In genomic region chr19:23391239-23391638, GRCh38 we compare ENCODE assay signal across 29 cellular contexts. TPM values are rescaled to one million over a fixed set of nuclear protein-coding genes. Genes with fewer than 3 reads are reported as not detected.
DNase-seq lines count a peak whose midpoint lies in the region; ATAC-seq and TF ChIP-seq lines count a peak whose summit lies in the region.
"Had no signal": no experiment of that assay in that cellular context is flagged by ENCODE, and none has a peak within 500 bp of the region (broad histone marks: within the 10 kb centered on the region; RNA-seq: fewer than 3 reads in every experiment).

No MANE protein-coding gene starts in this region.

- CTCF ChIA-PET in OCI-LY7 (lab: Charles Lee; ENCODE audit: unreplicated experiment): no interaction called here

- H3K4me1 ChIP-seq in CD4-positive, CD25-positive, alpha-beta regulatory T cell (ENCODE audit: control insufficient read depth, insufficient read depth, low read length, poor library complexity, severe bottlenecking): peaks cover 29% of the 10 kb centered on the region
- peaks cover 14% of the 10 kb centered on the region for H3K4me1 ChIP-seq in OCI-LY7 (ENCODE audit: insufficient read depth, low read length, poor library complexity, severe bottlenecking)

- peak overlapping the region in 1 of 3 donors; percentile 83 for H3K27ac Mint-ChIP-seq in CD4-positive, CD25-positive, alpha-beta regulatory T cell
- H3K27ac Mint-ChIP-seq in effector memory CD8-positive, alpha-beta T cell: peak overlapping the region; percentile 15 to 36
- peak overlapping the region; percentile 16 to 35 for H3K27ac Mint-ChIP-seq in natural killer cell treated with Interleukin-12 subunit alpha and Interleukin-12 subunit beta and Interleukin-15 and Interleukin-18, amount 100 ng/mL, for 72 hours
- H3K27ac Mint-ChIP-seq: activated CD8-positive, alpha-beta T cell treated with anti-CD3 and anti-CD28 coated beads, Interleukin-2, amount 10 ng/mL, durations not matched to agents 7 days and 5 days; activated naive CD4-positive, alpha-beta T cell treated with anti-CD3 and anti-CD28 coated beads for 36 hours had no signal

- H3K36me3 ChIP-seq in CD4-positive, CD25-positive, alpha-beta regulatory T cell (ENCODE audit: control insufficient read depth, insufficient read depth, low read length): peaks cover 36% of the 10 kb centered on the region
- H3K36me3 ChIP-seq in OCI-LY7 (ENCODE audit: insufficient read depth, low read length): peaks cover 78% of the 10 kb centered on the region
- H3K36me3 ChIP-seq: ovary had no signal

- peaks cover 0 to 32% (median 14%) of the 10 kb centered on the region in 7 donors for H3K9me3 Mint-ChIP-seq in CD4-positive, CD25-positive, alpha-beta regulatory T cell
- H3K9me3 Mint-ChIP-seq in effector memory CD8-positive, alpha-beta T cell: no peaks in the 10 kb centered on the region
- no peaks in the 10 kb centered on the region for H3K9me3 Mint-ChIP-seq in natural killer cell treated with Interleukin-12 subunit alpha and Interleukin-12 subunit beta and Interleukin-15 and Interleukin-18, amount 100 ng/mL, for 72 hours

- intact Hi-C loops in OCI-LY7 (cut with micrococcal nuclease; ENCODE audit: unreplicated experiment): loop anchor here (10.0 kb wide), 2 partner anchors 116 to 294 kb away; partner anchors contain the start of gene ZNF675

- H3K27me3 ChIP-seq in CD4-positive, CD25-positive, alpha-beta regulatory T cell (ENCODE audit: control insufficient read depth, insufficient read depth, low read length): no peaks in the 10 kb centered on the region
- H3K27me3 ChIP-seq: esophagus squamous epithelium, gastroesophageal sphincter, ovary had no signal

- peaks cover 24 to 51% of the 10 kb centered on the region in 2 experiments for H3K9me3 ChIP-seq in CD4-positive, CD25-positive, alpha-beta regulatory T cell (ENCODE audit: control insufficient read depth in 2 of 2, low read length in 2 of 2)
- H3K9me3 ChIP-seq in OCI-LY7 (ENCODE audit: low read length): peaks cover 32% of the 10 kb centered on the region; the same call in 1 of the 2 replicates
- H3K9me3 ChIP-seq: gastroesophageal sphincter, ovary had no signal

- TF ChIP-seq CTCF in OCI-LY7 (conservative IDR thresholded peaks at IDR 0.05; ENCODE audit: low read length): no peak

- H3K79me2 ChIP-seq in OCI-LY7 (ENCODE audit: insufficient read depth, low read depth, low read length): peaks cover 84% of the 10 kb centered on the region

- H3K27ac ChIP-seq in CD4-positive, CD25-positive, alpha-beta regulatory T cell (ENCODE audit: insufficient read depth, low read length, poor library complexity, severe bottlenecking): no peak overlapping the region
- no peak overlapping the region for H3K27ac ChIP-seq in OCI-LY7 (ENCODE audit: low read depth, low read length, poor library complexity, severe bottlenecking)
- H3K27ac ChIP-seq: esophagus squamous epithelium, gastroesophageal sphincter, lower lobe of right lung, ovary had no signal

- H3K27me3 Mint-ChIP-seq in CD4-positive, CD25-positive, alpha-beta regulatory T cell: no peaks in the 10 kb centered on the region
- no peaks in the 10 kb centered on the region for H3K27me3 Mint-ChIP-seq in effector memory CD8-positive, alpha-beta T cell
- H3K27me3 Mint-ChIP-seq in natural killer cell treated with Interleukin-12 subunit alpha and Interleukin-12 subunit beta and Interleukin-15 and Interleukin-18, amount 100 ng/mL, for 72 hours: no peaks in the 10 kb centered on the region

- POLR2A ChIA-PET in OCI-LY7 (lab: Charles Lee): interaction anchor here (0.9 kb wide), 1 partner anchor 9 kb away, joined by 5 read pairs; no protein-coding TSS in a partner anchor

- H3K4me2 ChIP-seq in OCI-LY7 (ENCODE audit: low read length): no peak overlapping the region

- BruUV-seq in OCI-LY7 (replicated peaks; lab: Mats Ljungman, UMichigan): TSS peak; percentile 0

- H2AFZ ChIP-seq in OCI-LY7 (ENCODE audit: low read length): no peak overlapping the region

- H3K4me3 ChIP-seq in CD4-positive, CD25-positive, alpha-beta regulatory T cell (ENCODE audit: low read depth, low read length): no peak overlapping the region
- no peak overlapping the region for H3K4me3 ChIP-seq in OCI-LY7 (ENCODE audit: low read depth, low read length, poor library complexity, severe bottlenecking)
- H3K4me3 ChIP-seq: esophagus squamous epithelium, gastroesophageal sphincter, K562, lower lobe of right lung, ovary had no signal

- H4K20me1 ChIP-seq in OCI-LY7 (ENCODE audit: insufficient read depth, low read length): no peaks in the 10 kb centered on the region

- peak overlapping the region in 3 of 4 donors; percentile 0 to 51 (median 38) for H3K4me3 Mint-ChIP-seq in CD4-positive, CD25-positive, alpha-beta regulatory T cell
- peak overlapping the region in 1 of 2 donors; percentile 7 for H3K4me3 Mint-ChIP-seq in effector memory CD8-positive, alpha-beta T cell
- no peak overlapping the region for H3K4me3 Mint-ChIP-seq in natural killer cell treated with Interleukin-12 subunit alpha and Interleukin-12 subunit beta and Interleukin-15 and Interleukin-18, amount 100 ng/mL, for 72 hours
- H3K4me3 Mint-ChIP-seq: activated CD8-positive, alpha-beta T cell treated with anti-CD3 and anti-CD28 coated beads, Interleukin-2, amount 10 ng/mL, durations not matched to agents 7 days and 5 days; activated naive CD4-positive, alpha-beta T cell treated with anti-CD3 and anti-CD28 coated beads for 36 hours had no signal

- H3K4me1 Mint-ChIP-seq in CD4-positive, CD25-positive, alpha-beta regulatory T cell: peaks cover 19 to 68% (median 35%) of the 10 kb centered on the region in 4 donors
- H3K4me1 Mint-ChIP-seq in effector memory CD8-positive, alpha-beta T cell (ENCODE audit: low read depth in 2 of 2): peaks cover 40 to 60% of the 10 kb centered on the region in 2 donors
- H3K4me1 Mint-ChIP-seq in natural killer cell treated with Interleukin-12 subunit alpha and Interleukin-12 subunit beta and Interleukin-15 and Interleukin-18, amount 100 ng/mL, for 72 hours (ENCODE audit: low read depth in 2 of 2): peaks cover 30 to 45% of the 10 kb centered on the region in 2 donors

- peaks cover 43% of the 10 kb centered on the region for H3K36me3 Mint-ChIP-seq in CD4-positive, CD25-positive, alpha-beta regulatory T cell
- peaks cover 56% of the 10 kb centered on the region for H3K36me3 Mint-ChIP-seq in effector memory CD8-positive, alpha-beta T cell (ENCODE audit: insufficient read depth)
- peaks cover 36% of the 10 kb centered on the region for H3K36me3 Mint-ChIP-seq in natural killer cell treated with Interleukin-12 subunit alpha and Interleukin-12 subunit beta and Interleukin-15 and Interleukin-18, amount 100 ng/mL, for 72 hours

- DNase-seq in CD4-positive, CD25-positive, alpha-beta regulatory T cell: no peak
- DNase-seq in OCI-LY7 (ENCODE audit: low spot score) (no peak), NCI-H2171 treated with DMSO at 0.1 percent for 48 hours (lab: John Stamatoyannopoulos, UW) (no peak), activated gamma-delta T cell treated with Interleukin-2 at 50 U/mL for 16 hours (no peak)
- no peak for DNase-seq in effector memory CD8-positive, alpha-beta T cell
- no peak for DNase-seq in natural killer cell treated with Interleukin-12 subunit alpha and Interleukin-12 subunit beta and Interleukin-15 and Interleukin-18, amount 100 ng/mL, for 72 hours (ENCODE audit: low spot score)
- DNase-seq: activated CD8-positive, alpha-beta T cell treated with anti-CD3 and anti-CD28 coated beads, Interleukin-2, amount 10 ng/mL, durations not matched to agents 7 days and 5 days; activated naive CD4-positive, alpha-beta T cell treated with anti-CD3 and anti-CD28 coated beads for 36 hours; activated T-cell treated with anti-CD3 and anti-CD28 coated beads, Interleukin-2, amount 50 U/mL, for 1 hour; cerebellar nuclear complex; effector CD8-positive, alpha-beta T cell; esophagus squamous epithelium; GF-D8; kidney; lower lobe of right lung; NCI-H1436; NCI-H2171; NCI-H526 treated with DMSO at 0.1 percent for 48 hours; ovary; RPMI8226; stimulated activated CD4-positive, alpha-beta T cell treated with anti-CD3 and anti-CD28 coated beads, Interleukin-15, amount 100 ng/mL, for 24 hours; stimulated activated CD8-positive, alpha-beta memory T cell treated with anti-CD3 and anti-CD28 coated beads, Interleukin-4, amount 100 ng/mL, for 48 hours; T1000 had no signal

- no peaks in the 10 kb centered on the region for H3K9me2 ChIP-seq in OCI-LY7 (ENCODE audit: insufficient read depth, low read length)

- no peak for ATAC-seq in CD4-positive, CD25-positive, alpha-beta regulatory T cell (ENCODE audit: low read depth in 2 of 2)
- no peak for ATAC-seq in effector memory CD8-positive, alpha-beta T cell (replicated peaks)
- no peak for ATAC-seq in natural killer cell treated with Interleukin-12 subunit alpha and Interleukin-12 subunit beta and Interleukin-15 and Interleukin-18, amount 100 ng/mL, for 72 hours
- ATAC-seq in SK-N-SH treated with all-trans-retinoic acid at 6 μM for 48 hours (no peak), GM19397 (IDR thresholded peaks at IDR 0.05; ENCODE audit: unreplicated experiment) (no peak)
- ATAC-seq: activated CD8-positive, alpha-beta T cell treated with anti-CD3 and anti-CD28 coated beads, Interleukin-2, amount 10 ng/mL, durations not matched to agents 7 days and 5 days; gastroesophageal sphincter; HCT116; K562; lower lobe of right lung; sciatic nerve had no signal

TF ChIP-seq in SK-N-SH treated with all-trans-retinoic acid at 6 μM for 48 hours, 23 proteins besides CTCF, POLR2A, EP300 and RAD21 (continues in another document):
- TF ChIP-seq CREB5 (CRISPR knock-in tag; IDR thresholded peaks at IDR 0.05; ENCODE audit: low read depth): no peak
- TF ChIP-seq BACH2 (CRISPR knock-in tag; IDR thresholded peaks at IDR 0.05; ENCODE audit: borderline replicate concordance): no peak

RNA-seq across cellular contexts. Expression of gene ZNF91, which starts 4.0 kb away (rescaled TPM):
- total RNA-seq in CD4-positive, CD25-positive, alpha-beta regulatory T cell: 49.0 TPM
- polyA plus RNA-seq in CD4-positive, CD25-positive, alpha-beta regulatory T cell: 10 to 100 TPM; 17.9 to 45.8 (median 35.0) TPM
- total RNA-seq in OCI-LY7 (2014; rRNA removed; shearing (Covaris generic)): 39.2 and 39.3 TPM in 2 replicates
- 64.3 and 70.3 TPM in 2 replicates for total RNA-seq in OCI-LY7 (2022)
- 10 to 100 TPM; 37.0 to 38.2 TPM for total RNA-seq in natural killer cell treated with Interleukin-12 subunit alpha and Interleukin-12 subunit beta and Interleukin-15 and Interleukin-18, amount 100 ng/mL, for 72 hours
